Comparison of ENCODE assay signal across 21 cellular contexts in genomic region chr9:112558476-112558875, GRCh38.
DNase-seq lines count a peak whose midpoint lies in the region; ATAC-seq and FAIRE-seq lines count a peak whose summit lies in the region.
"Had no signal": no experiment of that assay in that cellular context is flagged by ENCODE, and none has a peak within 500 bp of the region (broad histone marks: within the 10 kb centered on the region; RNA-seq: fewer than 3 reads in every experiment).

No MANE protein-coding gene starts in this region.

- peak; percentile 11 for DNase-seq in AG08396 (ENCODE audit: low spot score)
- peak; percentile 31 for DNase-seq in HTR-8/SVneo (ENCODE audit: insufficient read length, low spot score)
- DNase-seq in astrocyte of the hippocampus (ENCODE audit: low read depth, low spot score), result peak; percentile 48
- peak; percentile 29 for DNase-seq in hepatic stellate cell (ENCODE audit: low spot score)
- DNase-seq in activated CD4-positive, alpha-beta T cell treated with anti-CD3 and anti-CD28 coated beads, Interleukin-2, amount 50 U/mL, for 1 hour, result no peak
- no peak for DNase-seq in amygdala (lab: John Stamatoyannopoulos, UW)
- no peak for DNase-seq in naive thymus-derived CD8-positive, alpha-beta T cell
- DNase-seq: activated CD4-positive, alpha-beta T cell treated with anti-CD3 and anti-CD28 coated beads, Interleukin-2, amount 50 U/mL, for 48 hours; activated T-cell treated with anti-CD3 and anti-CD28 coated beads, Interleukin-2, amount 50 U/mL, for 4 hours; COR-L47; heart right ventricle; NCI-H1092 treated with DMSO at 0.1 percent for 48 hours; NCI-H69; stomach; SW 1271 had no signal

- FAIRE-seq in HTR-8/SVneo (lab: Jason Lieb, UNC), result no peak
- FAIRE-seq: colon, GM19239, K562, keratinocyte had no signal

- H3K27me3 Mint-ChIP-seq in naive thymus-derived CD8-positive, alpha-beta T cell, result no peaks in the 10 kb centered on the region

- H3K4me3 Mint-ChIP-seq in naive thymus-derived CD8-positive, alpha-beta T cell, result no peak overlapping the region
- H3K4me3 Mint-ChIP-seq: activated T-cell treated with anti-CD3 and anti-CD28 coated beads, Interleukin-2, amount 50 U/mL, for 4 hours had no signal

- H3K9me3 Mint-ChIP-seq in naive thymus-derived CD8-positive, alpha-beta T cell, result peaks cover 0 to 1% (median 0%) of the 10 kb centered on the region in 9 donors
- H3K9me3 Mint-ChIP-seq: activated T-cell treated with anti-CD3 and anti-CD28 coated beads, Interleukin-2, amount 50 U/mL, for 4 hours had no signal

- H3K4me1 Mint-ChIP-seq in naive thymus-derived CD8-positive, alpha-beta T cell, result peaks cover 0 to 6% (median 3%) of the 10 kb centered on the region in 4 donors

- peak overlapping the region in 1 of 10 donors; percentile 14 for H3K27ac Mint-ChIP-seq in naive thymus-derived CD8-positive, alpha-beta T cell

- no peak for ATAC-seq in GM21528 (IDR thresholded peaks at IDR 0.05; ENCODE audit: low FRiP score, unreplicated experiment)
- ATAC-seq in naive thymus-derived CD8-positive, alpha-beta T cell, result no peak
- ATAC-seq: activated T-cell treated with anti-CD3 and anti-CD28 coated beads, Interleukin-2, amount 50 U/mL, for 4 hours; heart right ventricle; K562; Panc1 had no signal

- H3K36me3 Mint-ChIP-seq in naive thymus-derived CD8-positive, alpha-beta T cell, result peaks cover 0 to 5% (median 0%) of the 10 kb centered on the region in 3 donors

- POLR2A ChIA-PET in naive thymus-derived CD8-positive, alpha-beta T cell (lab: Charles Lee), result no interaction called here

Comparison
In these comparisons a context has a peak if more than half of its experiments do, and no peak if none do; other contexts are left out.
1. DNase-seq: peak in AG08396 (single experiment), HTR-8/SVneo (single experiment), astrocyte of the hippocampus (single experiment) and hepatic stellate cell (single experiment); none in activated CD4-positive, alpha-beta T cell treated with anti-CD3 and anti-CD28 coated beads, Interleukin-2, amount 50 U/mL, for 1 hour (single experiment), amygdala (0 of 56) and naive thymus-derived CD8-positive, alpha-beta T cell (0 of 10).